In the genomic region with DNA sequence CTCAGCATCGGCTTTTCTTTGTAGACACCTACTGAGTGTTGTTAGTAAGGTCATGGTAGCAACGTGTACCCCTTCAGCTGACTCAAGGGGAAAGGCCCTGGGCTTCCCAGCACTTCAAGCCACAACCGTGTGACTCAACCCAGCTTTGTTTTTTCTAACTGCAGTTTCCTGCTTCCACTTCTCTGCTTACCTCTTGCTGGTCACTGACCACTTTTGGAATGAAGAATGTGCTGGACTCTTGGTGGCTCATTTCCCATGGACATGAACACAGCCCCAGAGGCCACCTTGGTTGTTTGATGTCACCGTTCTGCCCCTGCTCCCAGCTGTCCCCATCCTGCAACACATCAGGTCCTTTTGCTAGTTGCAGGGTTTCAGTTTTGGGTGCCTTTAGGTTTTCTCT, we compare ENCODE assay signal across 8 cellular contexts.
A peak's percentile ranks its signal among the peaks of the same experiment; 100 is the strongest.
DNase-seq lines count a peak whose midpoint lies in the region; ATAC-seq, FAIRE-seq and TF ChIP-seq lines count a peak whose summit lies in the region.

No MANE protein-coding gene starts in this region.

- TF ChIP-seq CTCF in keratinocyte (optimal IDR thresholded peaks at IDR 0.05 in 1 of 3, IDR thresholded peaks at IDR 0.05 in 1 of 3, conservative IDR thresholded peaks at IDR 0.05 in 1 of 3; ENCODE audit: extremely low read depth in 1 of 3, insufficient read depth in 2 of 3, low read length in 3 of 3) (no peak), heart right ventricle (IDR thresholded peaks at IDR 0.05) (no peak)

- H3K9ac ChIP-seq in keratinocyte (ENCODE audit: control insufficient read depth, extremely low read depth, insufficient read depth, low read length) = no peak overlapping the region

- peak; percentile 66 for DNase-seq in activated CD8-positive, alpha-beta memory T cell treated with anti-CD3 and anti-CD28 coated beads, Interleukin-2, amount 50 U/mL, for 48 hours
- peak; percentile 38 for DNase-seq in keratinocyte (ENCODE audit: low read depth, low spot score)
- DNase-seq in stimulated activated naive CD8-positive, alpha-beta T cell treated with anti-CD3 and anti-CD28 coated beads, Interleukin-15, amount 100 ng/mL, for 72 hours = peak; percentile 66 to 78
- DNase-seq in left lobe of liver (ENCODE audit: low spot score) = no peak
- DNase-seq in heart right ventricle = no peak
- no peak for DNase-seq in NCI-H774 (lab: John Stamatoyannopoulos, UW)

- peak overlapping the region; percentile 58 to 92 for H3K27ac Mint-ChIP-seq in stimulated activated naive CD8-positive, alpha-beta T cell treated with anti-CD3 and anti-CD28 coated beads, Interleukin-15, amount 100 ng/mL, for 72 hours

- H3K79me2 ChIP-seq in keratinocyte (ENCODE audit: control insufficient read depth, insufficient read depth, low read length) = no peaks in the 10 kb centered on the region

- H3K4me1 ChIP-seq in keratinocyte (ENCODE audit: control insufficient read depth, extremely low read depth, insufficient read depth, low read length) (peaks cover 28% of the 10 kb centered on the region), heart right ventricle (peaks cover 0 to 12% (median 0%) of the 10 kb centered on the region in 9 donors)

- WGBS in heart right ventricle, 2 donors = 64 to 74% methylated on average over 4 of the region's 4 CpGs

- intact Hi-C loops in heart right ventricle (cut with DNase I) = no loop called here

- no peaks in the 10 kb centered on the region for H3K9me3 ChIP-seq in keratinocyte (ENCODE audit: control insufficient read depth, low read depth, low read length)
- no peaks in the 10 kb centered on the region for H3K9me3 ChIP-seq in heart right ventricle

- no peak overlapping the region for H3K27ac ChIP-seq in keratinocyte (ENCODE audit: control insufficient read depth, insufficient read depth, low read length)
- peak overlapping the region in 1 of 10 donors; percentile 31 for H3K27ac ChIP-seq in heart right ventricle

- dilution Hi-C loops in keratinocyte (cut with MboI; ENCODE audit: extremely low pct_ligation_motif_present, low sequenced_read_pairs) = no loop called here

- FAIRE-seq in keratinocyte (lab: Jason Lieb, UNC) = peak; percentile 85

- no peaks in the 10 kb centered on the region for H3K9me3 Mint-ChIP-seq in stimulated activated naive CD8-positive, alpha-beta T cell treated with anti-CD3 and anti-CD28 coated beads, Interleukin-15, amount 100 ng/mL, for 72 hours

- H3K4me3 ChIP-seq in keratinocyte (ENCODE audit: control insufficient read depth in 2 of 3, extremely low read depth in 1 of 3, insufficient read depth in 2 of 3, low read depth in 1 of 3, low read length in 3 of 3) = no peak overlapping the region
- H3K4me3 ChIP-seq in heart right ventricle = no peak overlapping the region

- no peaks in the 10 kb centered on the region for H4K20me1 ChIP-seq in keratinocyte (ENCODE audit: control insufficient read depth, extremely low read depth, insufficient read depth, low read length)

- H3K4me2 ChIP-seq in keratinocyte (ENCODE audit: control insufficient read depth, extremely low read depth, insufficient read depth, low read depth, low read length) = no peak overlapping the region

- no peaks in the 10 kb centered on the region for H3K36me3 ChIP-seq in keratinocyte (ENCODE audit: control insufficient read depth in 2 of 2, extremely low read depth in 1 of 2, insufficient read depth in 2 of 2, low read length in 2 of 2)
- no peaks in the 10 kb centered on the region for H3K36me3 ChIP-seq in heart right ventricle

- ATAC-seq in GM19324 (IDR thresholded peaks at IDR 0.05; ENCODE audit: low FRiP score, unreplicated experiment) = peak; percentile 44
- peak; percentile 65 for ATAC-seq in HG03460 (IDR thresholded peaks at IDR 0.05; ENCODE audit: unreplicated experiment)
- peak; percentile 100 for ATAC-seq in stimulated activated naive CD8-positive, alpha-beta T cell treated with anti-CD3 and anti-CD28 coated beads, Interleukin-15, amount 100 ng/mL, for 72 hours
- ATAC-seq in left lobe of liver = no peak
- ATAC-seq in heart right ventricle = no peak

- no peaks in the 10 kb centered on the region for H3K27me3 Mint-ChIP-seq in stimulated activated naive CD8-positive, alpha-beta T cell treated with anti-CD3 and anti-CD28 coated beads, Interleukin-15, amount 100 ng/mL, for 72 hours

- no peaks in the 10 kb centered on the region for H3K9me1 ChIP-seq in keratinocyte (ENCODE audit: control insufficient read depth, extremely low read depth, insufficient read depth, low read length)

- peak overlapping the region; percentile 52 to 74 for H3K4me3 Mint-ChIP-seq in stimulated activated naive CD8-positive, alpha-beta T cell treated with anti-CD3 and anti-CD28 coated beads, Interleukin-15, amount 100 ng/mL, for 72 hours

- H2AFZ ChIP-seq in keratinocyte (ENCODE audit: control insufficient read depth, low read length) = no peak overlapping the region

- peaks cover 43% of the 10 kb centered on the region for H3K4me1 Mint-ChIP-seq in stimulated activated naive CD8-positive, alpha-beta T cell treated with anti-CD3 and anti-CD28 coated beads, Interleukin-15, amount 100 ng/mL, for 72 hours

- H3K27me3 ChIP-seq in keratinocyte (ENCODE audit: control insufficient read depth, extremely low read depth, insufficient read depth, low read length) (no peaks in the 10 kb centered on the region), heart right ventricle (no peaks in the 10 kb centered on the region)

Comparison
In these comparisons a context has a peak if more than half of its experiments do, and no peak if none do; other contexts are left out.
1. ATAC-seq: peak in GM19324 (single experiment), HG03460 (single experiment) and stimulated activated naive CD8-positive, alpha-beta T cell treated with anti-CD3 and anti-CD28 coated beads, Interleukin-15, amount 100 ng/mL, for 72 hours (single experiment); none in left lobe of liver (single experiment) and heart right ventricle (0 of 8).
2. DNase-seq: peak in activated CD8-positive, alpha-beta memory T cell treated with anti-CD3 and anti-CD28 coated beads, Interleukin-2, amount 50 U/mL, for 48 hours (single experiment), keratinocyte (single experiment) and stimulated activated naive CD8-positive, alpha-beta T cell treated with anti-CD3 and anti-CD28 coated beads, Interleukin-15, amount 100 ng/mL, for 72 hours (2 of 2); none in left lobe of liver (single experiment), heart right ventricle (0 of 2) and NCI-H774 (single experiment).